Comparison of ENCODE assay signal across 1 cellular context in the genomic region with DNA sequence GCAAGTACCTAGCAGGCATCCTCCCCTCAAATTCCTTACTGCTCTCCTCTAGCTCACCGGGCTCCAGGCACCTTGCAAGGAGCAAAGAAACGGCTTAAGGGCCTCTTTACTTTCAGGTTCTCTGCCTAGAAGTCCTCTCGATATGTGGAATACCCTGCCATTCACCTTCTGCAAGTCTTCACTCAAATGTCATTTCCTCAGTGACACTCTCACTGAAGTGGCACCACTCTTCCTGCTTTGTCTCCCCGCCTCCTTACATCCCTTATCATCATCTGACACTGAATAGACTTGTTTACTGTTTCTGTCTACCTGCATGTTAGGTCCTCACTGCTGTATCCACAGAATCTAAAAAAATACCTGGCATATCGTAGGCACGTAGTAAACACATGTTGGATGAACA.
TF ChIP-seq lines count a peak whose summit lies in the region.

No MANE protein-coding gene starts in this region.

TF ChIP-seq in K562, 482 proteins besides CTCF, POLR2A, EP300 and RAD21:
- TF ChIP-seq FOXP1 (CRISPR knock-in tag; IDR thresholded peaks at IDR 0.05) (0 out of 2 replicates have a peak, but pooled peaks have one; percentile 35), ZNF133 (CRISPR knock-in tag; IDR thresholded peaks at IDR 0.05) (no peak), TEAD1 (CRISPR knock-in tag; IDR thresholded peaks at IDR 0.05) (0 out of 4 replicates have a peak, but pooled peaks of 1 of the 2 experiments have one; percentile 12), ZNF212 (CRISPR knock-in tag; IDR thresholded peaks at IDR 0.05) (no peak)
- TF ChIP-seq, protein P1, sequence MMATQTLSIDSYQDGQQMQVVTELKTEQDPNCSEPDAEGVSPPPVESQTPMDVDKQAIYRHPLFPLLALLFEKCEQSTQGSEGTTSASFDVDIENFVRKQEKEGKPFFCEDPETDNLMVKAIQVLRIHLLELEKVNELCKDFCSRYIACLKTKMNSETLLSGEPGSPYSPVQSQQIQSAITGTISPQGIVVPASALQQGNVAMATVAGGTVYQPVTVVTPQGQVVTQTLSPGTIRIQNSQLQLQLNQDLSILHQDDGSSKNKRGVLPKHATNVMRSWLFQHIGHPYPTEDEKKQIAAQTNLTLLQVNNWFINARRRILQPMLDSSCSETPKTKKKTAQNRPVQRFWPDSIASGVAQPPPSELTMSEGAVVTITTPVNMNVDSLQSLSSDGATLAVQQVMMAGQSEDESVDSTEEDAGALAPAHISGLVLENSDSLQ (IDR thresholded peaks at IDR 0.05): 0 out of 2 replicates have a peak, but pooled peaks have one; percentile 14
